Comparison of ENCODE assay signal across 9 cellular contexts in genomic region chr15:62482715-62483429, GRCh38.
DNase-seq lines count a peak whose midpoint lies in the region; ATAC-seq and TF ChIP-seq lines count a peak whose summit lies in the region.
"Had no signal": no experiment of that assay in that cellular context is flagged by ENCODE, and none has a peak within 500 bp of the region (broad histone marks: within the 10 kb centered on the region; RNA-seq: fewer than 3 reads in every experiment).

No MANE protein-coding gene starts in this region.

- DNase-seq in activated CD4-positive, alpha-beta T cell treated with anti-CD3 and anti-CD28 coated beads, Interleukin-2, amount 10 ng/mL, durations not matched to agents 7 days and 5 days = peak; percentile 7
- no peak for DNase-seq in activated CD4-positive, alpha-beta T cell treated with anti-CD3 and anti-CD28 coated beads, Interleukin-2, amount 50 U/mL, for 4 hours
- peak; percentile 67 for DNase-seq in SK-MEL-5 (ENCODE audit: low read depth, low spot score)
- no peak for DNase-seq in left ventricle myocardium inferior
- DNase-seq in AML-193 (lab: John Stamatoyannopoulos, UW) = no peak
- DNase-seq in inferior parietal cortex (ENCODE audit: extremely low spot score) = no peak

- CTCF ChIA-PET in activated CD4-positive, alpha-beta T cell treated with anti-CD3 and anti-CD28 coated beads, Interleukin-2, amount 10 ng/mL, durations not matched to agents 7 days and 5 days (lab: Charles Lee) = no interaction called here

- H3K36me3 Mint-ChIP-seq in activated CD4-positive, alpha-beta T cell treated with anti-CD3 and anti-CD28 coated beads, Interleukin-2, amount 10 ng/mL, durations not matched to agents 7 days and 5 days (ENCODE audit: low read depth) = no peaks in the 10 kb centered on the region
- H3K36me3 Mint-ChIP-seq: CD4-positive, CD25-positive, alpha-beta regulatory T cell had no signal

- peak overlapping the region; percentile 45 for H3K27ac ChIP-seq in left ventricle myocardium inferior (replicated peaks)

- in situ Hi-C loops in SK-MEL-5 (cut with HindIII; ENCODE audit: low pct_unique_long_range_greater_than_20kb, low sequenced_read_pairs) = no loop called here

- no peak overlapping the region for H3K27ac Mint-ChIP-seq in activated CD4-positive, alpha-beta T cell treated with anti-CD3 and anti-CD28 coated beads, Interleukin-2, amount 10 ng/mL, durations not matched to agents 7 days and 5 days
- H3K27ac Mint-ChIP-seq: CD4-positive, CD25-positive, alpha-beta regulatory T cell had no signal

- no peaks in the 10 kb centered on the region for H3K9me3 Mint-ChIP-seq in activated CD4-positive, alpha-beta T cell treated with anti-CD3 and anti-CD28 coated beads, Interleukin-2, amount 10 ng/mL, durations not matched to agents 7 days and 5 days
- H3K9me3 Mint-ChIP-seq: CD4-positive, CD25-positive, alpha-beta regulatory T cell had no signal

- H3K27me3 Mint-ChIP-seq in activated CD4-positive, alpha-beta T cell treated with anti-CD3 and anti-CD28 coated beads, Interleukin-2, amount 10 ng/mL, durations not matched to agents 7 days and 5 days = peaks cover 5% of the 10 kb centered on the region

- no peak overlapping the region for H3K4me3 ChIP-seq in left ventricle myocardium inferior

- POLR2A ChIA-PET in activated CD4-positive, alpha-beta T cell treated with anti-CD3 and anti-CD28 coated beads, Interleukin-2, amount 10 ng/mL, durations not matched to agents 7 days and 5 days (lab: Charles Lee) = no interaction called here

- H3K9me3 ChIP-seq in left ventricle myocardium inferior (replicated peaks) = no peaks in the 10 kb centered on the region

- H3K36me3 ChIP-seq in left ventricle myocardium inferior = no peaks in the 10 kb centered on the region

- ATAC-seq in HG02885 (IDR thresholded peaks at IDR 0.05; ENCODE audit: poor library complexity, unreplicated experiment) (peak; percentile 56), GM21526 (IDR thresholded peaks at IDR 0.05; ENCODE audit: low FRiP score, unreplicated experiment) (no peak)

- no peak overlapping the region for H3K4me3 Mint-ChIP-seq in activated CD4-positive, alpha-beta T cell treated with anti-CD3 and anti-CD28 coated beads, Interleukin-2, amount 10 ng/mL, durations not matched to agents 7 days and 5 days
- H3K4me3 Mint-ChIP-seq: CD4-positive, CD25-positive, alpha-beta regulatory T cell had no signal

- TF ChIP-seq CTCF in left ventricle myocardium inferior (IDR thresholded peaks at IDR 0.05; ENCODE audit: borderline replicate concordance) = no peak

- no peaks in the 10 kb centered on the region for H3K4me1 Mint-ChIP-seq in activated CD4-positive, alpha-beta T cell treated with anti-CD3 and anti-CD28 coated beads, Interleukin-2, amount 10 ng/mL, durations not matched to agents 7 days and 5 days

- intact Hi-C loops in left ventricle myocardium inferior (cut with micrococcal nuclease) = no loop called here

- H3K4me1 ChIP-seq in left ventricle myocardium inferior = peaks cover 41% of the 10 kb centered on the region

- no peaks in the 10 kb centered on the region for H3K27me3 ChIP-seq in left ventricle myocardium inferior (ENCODE audit: low read depth)

Comparison
In these comparisons a context has a peak if more than half of its experiments do, and no peak if none do; other contexts are left out.
1. DNase-seq: peak in activated CD4-positive, alpha-beta T cell treated with anti-CD3 and anti-CD28 coated beads, Interleukin-2, amount 10 ng/mL, durations not matched to agents 7 days and 5 days (single experiment) and SK-MEL-5 (single experiment); none in activated CD4-positive, alpha-beta T cell treated with anti-CD3 and anti-CD28 coated beads, Interleukin-2, amount 50 U/mL, for 4 hours (0 of 2), left ventricle myocardium inferior (single experiment), AML-193 (0 of 2) and inferior parietal cortex (single experiment).